Comparison of ENCODE assay signal across 8 cellular contexts in genomic region chr1:67430358-67431155, GRCh38. TPM values are rescaled to one million over a fixed set of nuclear protein-coding genes. Genes with fewer than 3 reads are reported as not detected.
DNase-seq lines count a peak whose midpoint lies in the region; ATAC-seq, FAIRE-seq and TF ChIP-seq lines count a peak whose summit lies in the region.

SERBP1 (minus strand) TSS chr1:67430402; CDS start chr1:67430300, 102 bp downstream.

- TF ChIP-seq CTCF in psoas muscle (IDR thresholded peaks at IDR 0.05), result no peak

- H3K4me1 ChIP-seq in psoas muscle, result peaks cover 51% of the 10 kb centered on the region

- H3K36me3 ChIP-seq in psoas muscle (ENCODE audit: insufficient read depth in 1 of 2, low read depth in 1 of 2), result peaks cover 7% of the 10 kb centered on the region in 2 donors

- ATAC-seq in GM18498 (IDR thresholded peaks at IDR 0.05; ENCODE audit: unreplicated experiment) (peak; percentile 88), HG02938 (IDR thresholded peaks at IDR 0.05; ENCODE audit: unreplicated experiment) (peak; percentile 89), left ventricle myocardium superior (peak; percentile 97), psoas muscle (peak; percentile 94 to 97 (median 94))

- 0% methylated on average over 60 to 62 of the region's 62 CpGs for WGBS in psoas muscle, 3 donors

- peak within 1 kb of the TSS; percentile 89 for H3K4me3 ChIP-seq in psoas muscle

- H3K9me3 ChIP-seq in psoas muscle, result no peaks in the 10 kb centered on the region

- peak; percentile 88 for FAIRE-seq in urothelium cell line (lab: Jason Lieb, UNC)

- no peaks in the 10 kb centered on the region for H3K27me3 ChIP-seq in psoas muscle (ENCODE audit: insufficient read depth in 3 of 3, low read length in 2 of 3)

- DNase-seq in NCI-H187 (lab: John Stamatoyannopoulos, UW), result peak; percentile 95
- DNase-seq in T-helper 2 cell, result peak; percentile 86 to 99 (median 93)
- DNase-seq in left ventricle myocardium superior, result peak; percentile 98
- peak; percentile 96 to 98 for DNase-seq in psoas muscle
- peak; percentile 96 for DNase-seq in urothelium cell line (ENCODE audit: low spot score)

- intact Hi-C loops in left ventricle myocardium superior (cut with micrococcal nuclease), result no loop called here
- intact Hi-C loops in psoas muscle (cut with DNase I), result no loop called here

- H3K27ac ChIP-seq in angular gyrus (ENCODE audit: low read depth, low read length) (peak within 1 kb of the TSS; percentile 68), psoas muscle (peak within 1 kb of the TSS; percentile 91)

RNA-seq across cellular contexts. Expression of gene SERBP1, which starts in this region (rescaled TPM):
- total RNA-seq in left ventricle myocardium superior, result 134 TPM
- total RNA-seq in psoas muscle, result 100 to 1,000 TPM; 197 to 289 (median 216) TPM
- polyA plus RNA-seq in psoas muscle, result 100 to 1,000 TPM; 189 to 299 (median 277) TPM

Comparison
In these comparisons a context has a peak if more than half of its experiments do, and no peak if none do; other contexts are left out.
1. Peak in every context shown above with its lines: DNase-seq, ATAC-seq, H3K4me3 ChIP-seq and H3K27ac ChIP-seq.